In genomic region chr7:137172105-137172590, GRCh38 we compare ENCODE assay signal across 21 cellular contexts.
"Had no signal": no experiment of that assay in that cellular context is flagged by ENCODE, and none has a peak within 500 bp of the region (broad histone marks: within the 10 kb centered on the region; RNA-seq: fewer than 3 reads in every experiment).

No MANE protein-coding gene starts in this region.

- DNase-seq: effector CD4-positive, alpha-beta T cell; endodermal cell; erythroblast; foreskin keratinocyte; head of caudate nucleus; kidney; left cardiac atrium; left ventricle myocardium inferior; lower lobe of right lung; natural killer cell; posterior cingulate gyrus; sigmoid colon; stimulated activated CD4-positive, alpha-beta T cell treated with anti-CD3 and anti-CD28 coated beads, Interleukin-2, amount 100 ng/mL, for 24 hours; stimulated activated naive CD4-positive, alpha-beta T cell; stomach; substantia nigra; transverse colon had no signal

- H3K27ac ChIP-seq: foreskin keratinocyte, hepatocyte, left ventricle myocardium inferior, lower lobe of right lung, right atrium auricular region, sigmoid colon, skin epidermis, stomach, thoracic aorta, transverse colon had no signal
